Comparison of ENCODE assay signal across 8 cellular contexts in the genomic region with DNA sequence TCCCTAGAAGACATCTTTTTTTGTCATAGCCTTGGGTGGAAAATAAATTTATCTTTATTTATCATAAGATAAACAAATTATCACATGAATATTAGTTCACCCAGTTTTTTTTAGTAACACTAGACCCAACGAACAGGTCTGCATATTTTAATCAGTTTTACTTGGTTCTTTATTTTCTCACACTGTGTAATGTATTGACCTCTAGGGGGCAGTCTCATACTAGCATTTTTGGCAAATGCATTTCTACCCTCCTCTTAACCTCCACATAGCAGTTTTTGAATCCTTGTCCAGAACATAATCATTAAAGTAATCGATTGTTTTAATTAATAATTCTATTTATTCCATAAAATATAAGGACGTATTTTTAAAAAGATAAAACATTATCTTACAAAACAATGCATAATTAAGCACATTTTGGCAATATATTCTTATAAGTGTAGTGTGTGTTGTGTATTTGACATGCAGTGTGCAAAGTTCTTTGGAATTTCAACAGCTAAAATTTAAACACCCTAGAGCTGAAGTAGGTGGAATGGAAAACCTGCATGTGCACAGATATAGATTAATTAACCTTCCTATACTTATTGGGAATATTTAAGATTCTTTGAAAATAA. TPM values are rescaled to one million over a fixed set of nuclear protein-coding genes. Genes with fewer than 3 reads are reported as not detected.
A peak's percentile ranks its signal among the peaks of the same experiment; 100 is the strongest.
DNase-seq lines count a peak whose midpoint lies in the region; ATAC-seq and TF ChIP-seq lines count a peak whose summit lies in the region.

No MANE protein-coding gene starts in this region.

- in situ Hi-C loops in astrocyte of the spinal cord (cut with HindIII; ENCODE audit: low sequenced_read_pairs) = no loop called here

- intact Hi-C loops in posterior cingulate gyrus (cut with DNase I) = loop anchor here (2.0 kb wide), 1 partner anchor 352 kb away; no protein-coding TSS in a partner anchor

- TF ChIP-seq EP300 in upper lobe of left lung (IDR thresholded peaks at IDR 0.05) = no peak

- peak; percentile 75 for ATAC-seq in GM19351 (IDR thresholded peaks at IDR 0.05; ENCODE audit: unreplicated experiment)
- peak; percentile 77 for ATAC-seq in HG03432 (IDR thresholded peaks at IDR 0.05; ENCODE audit: unreplicated experiment)
- peak in 1 of 2 donors; percentile 83 for ATAC-seq in upper lobe of left lung (ENCODE audit: low FRiP score in 2 of 2)

- no peak for TF ChIP-seq POLR2A in upper lobe of left lung (IDR thresholded peaks at IDR 0.05)

- H3K27ac ChIP-seq in upper lobe of left lung = no peak overlapping the region

- TF ChIP-seq CTCF in astrocyte of the spinal cord (IDR thresholded peaks at IDR 0.05; ENCODE audit: low read depth, low read length) = peak; percentile 68
- peak; percentile 35 to 66 (median 54) for TF ChIP-seq CTCF in upper lobe of left lung (IDR thresholded peaks at IDR 0.05)

- no peaks in the 10 kb centered on the region for H3K27me3 ChIP-seq in upper lobe of left lung

- H3K9me3 ChIP-seq in upper lobe of left lung = no peaks in the 10 kb centered on the region

- no peaks in the 10 kb centered on the region for H3K4me1 ChIP-seq in upper lobe of left lung

- peak; percentile 4 for DNase-seq in CMK (ENCODE audit: low read depth)
- DNase-seq in NCI-H446 (lab: John Stamatoyannopoulos, UW) = peak; percentile 63 to 82
- peak; percentile 69 for DNase-seq in astrocyte of the spinal cord (ENCODE audit: low read depth, low spot score)
- DNase-seq in iris pigment epithelial cell (ENCODE audit: low read depth) = peak; percentile 64
- no peak for DNase-seq in upper lobe of left lung
- no peak for DNase-seq in posterior cingulate gyrus

- no peak overlapping the region for H3K4me3 ChIP-seq in astrocyte of the spinal cord (ENCODE audit: low read depth, low read length)
- H3K4me3 ChIP-seq in upper lobe of left lung = no peak overlapping the region

- WGBS in upper lobe of left lung, 2 donors = 3% methylated on average over 3 of the region's 3 CpGs

- H3K36me3 ChIP-seq in upper lobe of left lung = no peaks in the 10 kb centered on the region

RNA-seq across cellular contexts. Expression of gene PTPRQ, which starts 31.6 kb away (rescaled TPM):
- 10 to 100 TPM in 1 of 6 donors, 1 to 10 TPM in 5; 1.0 to 15.6 (median 5.0) TPM for total RNA-seq in upper lobe of left lung

Comparison
In these comparisons a context has a peak if more than half of its experiments do, and no peak if none do; other contexts are left out.
1. DNase-seq: peak in CMK (single experiment), NCI-H446 (2 of 2), astrocyte of the spinal cord (single experiment) and iris pigment epithelial cell (single experiment); none in upper lobe of left lung (0 of 2) and posterior cingulate gyrus (0 of 10).